ENCODE assay signal across 8 cellular contexts in genomic region chr3:100103558-100104441, GRCh38. TPM values are rescaled to one million over a fixed set of nuclear protein-coding genes. Genes with fewer than 3 reads are reported as not detected.
DNase-seq lines count a peak whose midpoint lies in the region; ATAC-seq and TF ChIP-seq lines count a peak whose summit lies in the region.

No MANE protein-coding gene starts in this region.

- H3K4me1 ChIP-seq in stomach smooth muscle (ENCODE audit: control insufficient read depth, insufficient read depth, low read length) (peaks cover 22% of the 10 kb centered on the region), spleen (peaks cover 0 to 37% (median 12%) of the 10 kb centered on the region in 6 donors)

- H3K36me3 ChIP-seq in brain microvascular endothelial cell (replicated peaks) (no peaks in the 10 kb centered on the region), stomach smooth muscle (ENCODE audit: control insufficient read depth in 2 of 2, insufficient read depth in 2 of 2, low read length in 2 of 2) (no peaks in the 10 kb centered on the region), spleen (no peaks in the 10 kb centered on the region)

- DNase-seq in LNCaP clone FGC (ENCODE audit: low read depth), result peak; percentile 96
- DNase-seq in brain microvascular endothelial cell, result peak; percentile 76
- no peak for DNase-seq in substantia nigra (lab: John Stamatoyannopoulos, UW)
- no peak for DNase-seq in spleen
- no peak for DNase-seq in HPDE6-E6E7 (ENCODE audit: extremely low spot score)

- no peak overlapping the region for H3K27ac ChIP-seq in brain microvascular endothelial cell
- H3K27ac ChIP-seq in stomach smooth muscle (ENCODE audit: low read length), result peak overlapping the region; percentile 32
- H3K27ac ChIP-seq in substantia nigra (ENCODE audit: low read depth, low read length, poor library complexity, severe bottlenecking), result no peak overlapping the region
- H3K27ac ChIP-seq in spleen, result no peak overlapping the region

- ATAC-seq in GM18520 (IDR thresholded peaks at IDR 0.05; ENCODE audit: unreplicated experiment) (peak; percentile 88), GM21825 (IDR thresholded peaks at IDR 0.05; ENCODE audit: unreplicated experiment) (peak; percentile 86)

- H3K4me3 ChIP-seq in LNCaP clone FGC (ENCODE audit: low read depth, low read length) (no peak overlapping the region), brain microvascular endothelial cell (ENCODE audit: low read depth, low read length) (no peak overlapping the region), stomach smooth muscle (ENCODE audit: low read length in 2 of 2) (no peak overlapping the region), spleen (no peak overlapping the region)

- TF ChIP-seq CTCF in LNCaP clone FGC (IDR thresholded peaks at IDR 0.05; ENCODE audit: control insufficient read depth, extremely low read depth, insufficient read depth) (no peak), brain microvascular endothelial cell (IDR thresholded peaks at IDR 0.05; ENCODE audit: low read depth, low read length, missing control alignments) (no peak), spleen (IDR thresholded peaks at IDR 0.05 in 8 of 11, conservative IDR thresholded peaks at IDR 0.05 in 3 of 11) (no peak)

- H3K9ac ChIP-seq in stomach smooth muscle (ENCODE audit: low read length in 2 of 2), result no peak overlapping the region

- in situ Hi-C loops in brain microvascular endothelial cell (cut with HindIII; ENCODE audit: low pct_ligation_motif_present, low sequenced_read_pairs), result no loop called here

- WGBS in spleen, 5 donors, result 79 to 85% (median 81%) methylated on average over 4 of the region's 4 CpGs

- H3K9me3 ChIP-seq in stomach smooth muscle (ENCODE audit: control insufficient read depth in 2 of 2, low read length in 2 of 2) (no peaks in the 10 kb centered on the region), spleen (no peaks in the 10 kb centered on the region)

- intact Hi-C loops in spleen (cut with DNase I; ENCODE audit: low total_unique reads), result no loop called here

- H3K27me3 ChIP-seq in brain microvascular endothelial cell (replicated peaks), result no peaks in the 10 kb centered on the region
- no peaks in the 10 kb centered on the region for H3K27me3 ChIP-seq in stomach smooth muscle (ENCODE audit: control insufficient read depth in 1 of 2, insufficient read depth in 2 of 2, low read length in 2 of 2)
- H3K27me3 ChIP-seq in spleen (replicated peaks in 1 of 7), result no peaks in the 10 kb centered on the region

- no peak for TF ChIP-seq POLR2A in spleen (IDR thresholded peaks at IDR 0.05)

RNA-seq across cellular contexts. Expression of gene FILIP1L, which starts 10.5 kb away (rescaled TPM):
- total RNA-seq in spleen, result 10 to 100 TPM; 17.6 to 47.7 (median 41.3) TPM
- 10 to 100 TPM; 11.1 to 15.2 (median 14.0) TPM for polyA plus RNA-seq in spleen

Comparison
In these comparisons a context has a peak if more than half of its experiments do, and no peak if none do; other contexts are left out.
1. DNase-seq: peak in LNCaP clone FGC (single experiment) and brain microvascular endothelial cell (single experiment); none in substantia nigra (0 of 49), spleen (single experiment) and HPDE6-E6E7 (single experiment).